In genomic region chr7:98982686-98983085, GRCh38 we compare ENCODE assay signal across 17 cellular contexts.
DNase-seq lines count a peak whose midpoint lies in the region; ATAC-seq lines count a peak whose summit lies in the region.
"Had no signal": no experiment of that assay in that cellular context is flagged by ENCODE, and none has a peak within 500 bp of the region (broad histone marks: within the 10 kb centered on the region; RNA-seq: fewer than 3 reads in every experiment).

No MANE protein-coding gene starts in this region.

- H3K9me3 Mint-ChIP-seq in stimulated activated effector memory CD8-positive, alpha-beta T cell treated with anti-CD3 and anti-CD28 coated beads, Interleukin-12 subunit alpha, Interleukin-12 subunit beta, amount 100 ng/mL, for 72 hours = peaks cover 5% of the 10 kb centered on the region

- H3K4me3 Mint-ChIP-seq in stimulated activated effector memory CD8-positive, alpha-beta T cell treated with anti-CD3 and anti-CD28 coated beads, Interleukin-12 subunit alpha, Interleukin-12 subunit beta, amount 100 ng/mL, for 72 hours = no peak overlapping the region
- H3K4me3 Mint-ChIP-seq: B cell; CD4-positive, CD25-positive, alpha-beta regulatory T cell; CD8-positive, alpha-beta T cell; GM23338; H9 had no signal

- ATAC-seq in left lobe of liver = no peak
- ATAC-seq in stimulated activated effector memory CD8-positive, alpha-beta T cell treated with anti-CD3 and anti-CD28 coated beads, Interleukin-12 subunit alpha, Interleukin-12 subunit beta, amount 100 ng/mL, for 72 hours = no peak
- no peak for ATAC-seq in esophagus mucosa
- no peak for ATAC-seq in GM21515 (IDR thresholded peaks at IDR 0.05; ENCODE audit: unreplicated experiment)
- ATAC-seq: CD8-positive, alpha-beta T cell; GM23338; HCT116 had no signal

- H3K4me1 Mint-ChIP-seq in stimulated activated effector memory CD8-positive, alpha-beta T cell treated with anti-CD3 and anti-CD28 coated beads, Interleukin-12 subunit alpha, Interleukin-12 subunit beta, amount 100 ng/mL, for 72 hours = no peaks in the 10 kb centered on the region
- H3K4me1 Mint-ChIP-seq: B cell, GM23338, H9 had no signal

- H3K27ac Mint-ChIP-seq in stimulated activated effector memory CD8-positive, alpha-beta T cell treated with anti-CD3 and anti-CD28 coated beads, Interleukin-12 subunit alpha, Interleukin-12 subunit beta, amount 100 ng/mL, for 72 hours = peak overlapping the region; percentile 43
- H3K27ac Mint-ChIP-seq: B cell; CD8-positive, alpha-beta T cell; H9 had no signal

- peaks cover 100% of the 10 kb centered on the region for H3K36me3 Mint-ChIP-seq in stimulated activated effector memory CD8-positive, alpha-beta T cell treated with anti-CD3 and anti-CD28 coated beads, Interleukin-12 subunit alpha, Interleukin-12 subunit beta, amount 100 ng/mL, for 72 hours

- DNase-seq in activated CD8-positive, alpha-beta memory T cell treated with anti-CD3 and anti-CD28 coated beads, Interleukin-2, amount 50 U/mL, for 48 hours = peak; percentile 29
- no peak for DNase-seq in activated CD8-positive, alpha-beta memory T cell treated with anti-CD3 and anti-CD28 coated beads, Interleukin-2, amount 50 U/mL, for 4 hours
- DNase-seq in left lobe of liver (ENCODE audit: low spot score) (peak; percentile 38), ureter (ENCODE audit: low spot score) (peak; percentile 20), GM19238 (ENCODE audit: insufficient read length, low spot score) (no peak)
- DNase-seq in stimulated activated effector memory CD8-positive, alpha-beta T cell treated with anti-CD3 and anti-CD28 coated beads, Interleukin-12 subunit alpha, Interleukin-12 subunit beta, amount 100 ng/mL, for 72 hours (ENCODE audit: low spot score in 2 of 2) = no peak
- DNase-seq: Caco-2; CD4-positive, CD25-positive, alpha-beta regulatory T cell; CD8-positive, alpha-beta T cell; DMS153; DND-41; H9 had no signal

Comparison
In these comparisons a context has a peak if more than half of its experiments do, and no peak if none do; other contexts are left out.
1. DNase-seq: peak in activated CD8-positive, alpha-beta memory T cell treated with anti-CD3 and anti-CD28 coated beads, Interleukin-2, amount 50 U/mL, for 48 hours (single experiment), left lobe of liver (single experiment) and ureter (single experiment); none in activated CD8-positive, alpha-beta memory T cell treated with anti-CD3 and anti-CD28 coated beads, Interleukin-2, amount 50 U/mL, for 4 hours (single experiment), stimulated activated effector memory CD8-positive, alpha-beta T cell treated with anti-CD3 and anti-CD28 coated beads, Interleukin-12 subunit alpha, Interleukin-12 subunit beta, amount 100 ng/mL, for 72 hours (0 of 2) and GM19238 (single experiment).